16 cellular contexts compared by ENCODE assay signal in the genomic region with DNA sequence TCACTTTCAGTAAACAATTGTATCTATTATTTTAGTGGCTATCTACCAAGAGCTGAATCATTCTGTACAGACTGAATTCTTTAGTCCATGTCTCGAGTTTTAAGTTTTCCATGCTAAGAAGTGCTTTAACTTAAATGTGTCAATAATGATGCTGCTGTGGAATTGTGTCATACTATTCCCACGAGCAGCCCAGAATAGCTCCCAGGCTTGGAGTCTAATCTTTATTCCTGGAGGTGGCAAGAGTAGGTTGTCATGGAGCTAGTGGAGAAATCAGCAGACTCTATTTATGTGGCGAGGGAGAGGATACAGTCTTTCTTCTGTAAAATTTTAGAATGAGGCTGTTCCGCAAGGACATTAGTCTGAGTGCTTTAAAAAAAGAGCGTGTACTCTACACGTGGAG.
"Had no signal": no experiment of that assay in that cellular context is flagged by ENCODE, and none has a peak within 500 bp of the region (broad histone marks: within the 10 kb centered on the region; RNA-seq: fewer than 3 reads in every experiment).

No MANE protein-coding gene starts in this region.

- H3K27ac ChIP-seq: breast epithelium, esophagus muscularis mucosa, right lobe of liver, stomach, upper lobe of right lung, VCaP had no signal

- H3K36me3 ChIP-seq: breast epithelium, esophagus muscularis mucosa, right lobe of liver, stomach, thoracic aorta, upper lobe of right lung had no signal

- H3K4me3 Mint-ChIP-seq: activated naive CD8-positive, alpha-beta T cell treated with anti-CD3 and anti-CD28 coated beads, Interleukin-2, amount 10 ng/mL, durations not matched to agents 7 days and 5 days; naive B cell had no signal

- DNase-seq: activated CD4-positive, alpha-beta T cell treated with anti-CD3 and anti-CD28 coated beads for 1 hour; activated CD4-positive, alpha-beta T cell treated with anti-CD3 and anti-CD28 coated beads, Interleukin-2, amount 50 U/mL, for 4 hours; activated naive CD4-positive, alpha-beta T cell; activated naive CD8-positive, alpha-beta T cell treated with anti-CD3 and anti-CD28 coated beads, Interleukin-2, amount 10 ng/mL, durations not matched to agents 7 days and 5 days; activated T-cell treated with anti-CD3 and anti-CD28 coated beads for 4 hours; naive B cell; right lobe of liver; stimulated activated CD4-positive, alpha-beta T cell treated with anti-CD3 and anti-CD28 coated beads, Interleukin-2, amount 100 ng/mL, for 24 hours; stomach; upper lobe of right lung had no signal

- H3K36me3 Mint-ChIP-seq: activated naive CD8-positive, alpha-beta T cell treated with anti-CD3 and anti-CD28 coated beads, Interleukin-2, amount 10 ng/mL, durations not matched to agents 7 days and 5 days; naive B cell had no signal

- H3K9me3 ChIP-seq: breast epithelium, esophagus muscularis mucosa, right lobe of liver, stomach, thoracic aorta, upper lobe of right lung had no signal

- H3K4me3 ChIP-seq: breast epithelium, esophagus muscularis mucosa, lung, right lobe of liver, stomach, thoracic aorta, upper lobe of right lung had no signal

- H3K27me3 ChIP-seq: breast epithelium, esophagus muscularis mucosa, right lobe of liver, stomach, upper lobe of right lung had no signal

- H3K27me3 Mint-ChIP-seq: activated naive CD8-positive, alpha-beta T cell treated with anti-CD3 and anti-CD28 coated beads, Interleukin-2, amount 10 ng/mL, durations not matched to agents 7 days and 5 days; naive B cell; progenitor cell of endocrine pancreas had no signal

- ATAC-seq: right lobe of liver, upper lobe of right lung had no signal

- H3K4me1 ChIP-seq: breast epithelium, esophagus muscularis mucosa, right lobe of liver, stomach, upper lobe of right lung had no signal

- H3K4me1 Mint-ChIP-seq: activated naive CD8-positive, alpha-beta T cell treated with anti-CD3 and anti-CD28 coated beads, Interleukin-2, amount 10 ng/mL, durations not matched to agents 7 days and 5 days; naive B cell had no signal

- H3K27ac Mint-ChIP-seq: activated naive CD8-positive, alpha-beta T cell treated with anti-CD3 and anti-CD28 coated beads, Interleukin-2, amount 10 ng/mL, durations not matched to agents 7 days and 5 days; naive B cell; progenitor cell of endocrine pancreas had no signal
